ENCODE assay signal across 9 cellular contexts in genomic region chr12:96571101-96571862, GRCh38.
DNase-seq lines count a peak whose midpoint lies in the region; ATAC-seq, FAIRE-seq and TF ChIP-seq lines count a peak whose summit lies in the region.
"Had no signal": no experiment of that assay in that cellular context is flagged by ENCODE, and none has a peak within 500 bp of the region (broad histone marks: within the 10 kb centered on the region; RNA-seq: fewer than 3 reads in every experiment).

No MANE protein-coding gene starts in this region.

- H3K27me3 ChIP-seq in GM12878 (replicated peaks in 1 of 2; ENCODE audit: control insufficient read depth in 2 of 2, insufficient read depth in 2 of 2, low read length in 1 of 2) = no peaks in the 10 kb centered on the region

- no peaks in the 10 kb centered on the region for H3K9me3 Mint-ChIP-seq in immature natural killer cell

- intact Hi-C loops in GM12878 (cut with micrococcal nuclease; ENCODE audit: unreplicated experiment) = loop anchor here (1.0 to 2.0 kb wide), 2 partner anchors 21 to 54 kb away; no protein-coding TSS in a partner anchor

- DNase-seq in GM12878 (ENCODE audit: low read depth, low spot score) (peak; percentile 93), immature natural killer cell (no peak), cortex of kidney (lab: John Stamatoyannopoulos, UW) (no peak)
- DNase-seq in stimulated activated naive CD4-positive, alpha-beta T cell treated with Interleukin-2 at 50 U/mL for 16 hours (lab: John Stamatoyannopoulos, UW) = no peak
- DNase-seq: H7 had no signal

- TF ChIP-seq RAD21 in GM12878 (IDR thresholded peaks at IDR 0.05; ENCODE audit: insufficient read depth, low read depth, low read length) = no peak

- H3K4me3 Mint-ChIP-seq in immature natural killer cell = peak overlapping the region in 1 of 5 donors; percentile 32

- peaks cover 20% of the 10 kb centered on the region for H3K4me1 ChIP-seq in GM12878 (ENCODE audit: control insufficient read depth, insufficient read depth, low read length)

- no peak for TF ChIP-seq CTCF in GM12878 (IDR thresholded peaks at IDR 0.05 in 2 of 3, conservative IDR thresholded peaks at IDR 0.05 in 1 of 3; ENCODE audit: control insufficient read depth in 2 of 3, extremely low read depth in 1 of 3, insufficient read depth in 1 of 3, low read depth in 3 of 3, low read length in 3 of 3)

- peak; percentile 74 to 77 for TF ChIP-seq EP300 in GM12878 (IDR thresholded peaks at IDR 0.05; ENCODE audit: borderline replicate concordance in 1 of 2, control insufficient read depth in 1 of 2, low read depth in 2 of 2, low read length in 2 of 2)

- no peaks in the 10 kb centered on the region for H4K20me1 ChIP-seq in GM12878 (ENCODE audit: control insufficient read depth, insufficient read depth)

- CTCF ChIA-PET in GM12878 (lab: Yijun Ruan, JAX) = interaction anchor here (0.6 to 2.7 kb wide), 7 partner anchors 11 to 70 kb away, joined by 3 to 19 read pairs (median 4); no protein-coding TSS in a partner anchor

- H3K36me3 ChIP-seq in GM12878 (ENCODE audit: control insufficient read depth in 2 of 2, insufficient read depth in 2 of 2, low read length in 1 of 2) = no peaks in the 10 kb centered on the region

- no TSS peak for BruUV-seq in GM12878 (replicated peaks; lab: Mats Ljungman, UMichigan)

- peak overlapping the region; percentile 22; the same call in 1 of the 2 replicates for H3K4me3 ChIP-seq in GM12878

- H3K4me1 Mint-ChIP-seq in immature natural killer cell = no peaks in the 10 kb centered on the region

- WGBS in GM12878 (ENCODE audit: insufficient coverage, insufficient replicate concordance, low lambda C conversion rate, missing lambda C conversion rate) = under 1% methylated on average over 4 of the region's 4 CpGs

- POLR2A ChIA-PET in GM12878 (lab: Charles Lee) = interaction anchor here (0.6 to 1.5 kb wide), 5 partner anchors 21 to 1947 kb away, joined by 3 to 10 read pairs (median 4); no protein-coding TSS in a partner anchor

- H2AFZ ChIP-seq in GM12878 (ENCODE audit: control insufficient read depth, low read depth, low read length) = peak overlapping the region; percentile 64

- in situ Hi-C loops in GM12878 (cut with MboI) = loop anchor here (5.0 to 10.0 kb wide), 2 partner anchors 411 to 734 kb away; no protein-coding TSS in a partner anchor

- peak overlapping the region; percentile 37 for H3K9ac ChIP-seq in GM12878 (ENCODE audit: control insufficient read depth, insufficient read depth, low read length)

- RAD21 ChIA-PET in GM12878 (lab: Charles Lee; ENCODE audit: unreplicated experiment) = interaction anchor here (1.0 to 3.1 kb wide), 20 partner anchors 10 to 1830 kb away, joined by 3 to 42 read pairs (median 4); partner anchors contain the start of gene CDK17

- H3K27me3 Mint-ChIP-seq in immature natural killer cell (ENCODE audit: low read depth in 3 of 3) = peaks cover 2 to 8% (median 8%) of the 10 kb centered on the region in 3 donors

- H3K4me2 ChIP-seq in GM12878 (ENCODE audit: control insufficient read depth, insufficient read depth) = peak overlapping the region; percentile 88

- H3K9me3 ChIP-seq in GM12878 (replicated peaks; ENCODE audit: control insufficient read depth, insufficient read depth, low read length) = peaks cover 11% of the 10 kb centered on the region

- ATAC-seq in GM18520 (IDR thresholded peaks at IDR 0.05; ENCODE audit: unreplicated experiment) (peak; percentile 85), GM21381 (IDR thresholded peaks at IDR 0.05; ENCODE audit: unreplicated experiment) (peak; percentile 79), HG03159 (IDR thresholded peaks at IDR 0.05; ENCODE audit: unreplicated experiment) (peak; percentile 91), GM12878 (peak; percentile 87)

- SMC1A ChIA-PET in GM12878 (lab: Charles Lee; ENCODE audit: uncharacterized antibody, unreplicated experiment) = interaction anchor here (0.9 to 3.5 kb wide), 17 partner anchors 10 to 355 kb away, joined by 3 to 30 read pairs (median 6); no protein-coding TSS in a partner anchor

- peak overlapping the region; percentile 88 for H3K27ac ChIP-seq in GM12878 (ENCODE audit: control insufficient read depth, insufficient read depth)

- H3K36me3 Mint-ChIP-seq in immature natural killer cell = no peaks in the 10 kb centered on the region

- H3K79me2 ChIP-seq in GM12878 (ENCODE audit: control insufficient read depth, insufficient read depth, low read length) = no peaks in the 10 kb centered on the region

- no peak overlapping the region for H3K27ac Mint-ChIP-seq in immature natural killer cell

- no peak for TF ChIP-seq POLR2A in GM12878 (IDR thresholded peaks at IDR 0.05; ENCODE audit: low read depth, low read length)

- FAIRE-seq in GM12878 (lab: Jason Lieb, UNC) = peak; percentile 68
- FAIRE-seq: endothelial cell of umbilical vein had no signal

TF ChIP-seq in GM12878, 131 proteins besides CTCF, POLR2A, EP300 and RAD21 (continues in another document):
- peak; percentile 50; the same call in 1 of the 2 replicates for TF ChIP-seq YY1 (IDR thresholded peaks at IDR 0.05; ENCODE audit: low read depth, low read length)
- TF ChIP-seq NR2F1 (conservative IDR thresholded peaks at IDR 0.05) = 0 out of 2 replicates have a peak, but pooled peaks have one; percentile 25
- peak; percentile 80 for TF ChIP-seq SKIL (IDR thresholded peaks at IDR 0.05; ENCODE audit: low read depth, poor library complexity, severe bottlenecking)
- TF ChIP-seq CREM (IDR thresholded peaks at IDR 0.05; ENCODE audit: low read depth) = peak; percentile 56; the same call in 1 of the 2 replicates
- TF ChIP-seq GATAD2B (conservative IDR thresholded peaks at IDR 0.05; ENCODE audit: low read depth) = peak; percentile 78
- peak; percentile 77 for TF ChIP-seq MLLT1 (IDR thresholded peaks at IDR 0.05)
- TF ChIP-seq TAF1 (IDR thresholded peaks at IDR 0.05; ENCODE audit: borderline replicate concordance, low read depth, low read length) = no peak
- TF ChIP-seq MEF2B (IDR thresholded peaks at IDR 0.05; ENCODE audit: partially characterized antibody, poor library complexity, severe bottlenecking) = peak; percentile 74
- TF ChIP-seq HSF1 (IDR thresholded peaks at IDR 0.05; ENCODE audit: low read depth, low read length) = no peak
- TF ChIP-seq ZNF622 (IDR thresholded peaks at IDR 0.05) = no peak
